Comparison of ENCODE assay signal across 21 cellular contexts in genomic region chr2:161981679-161982300, GRCh38.
DNase-seq lines count a peak whose midpoint lies in the region; ATAC-seq lines count a peak whose summit lies in the region.
"Had no signal": no experiment of that assay in that cellular context is flagged by ENCODE, and none has a peak within 500 bp of the region (broad histone marks: within the 10 kb centered on the region; RNA-seq: fewer than 3 reads in every experiment).

No MANE protein-coding gene starts in this region.

- DNase-seq in NCI-H748 (lab: John Stamatoyannopoulos, UW; ENCODE audit: unreplicated experiment): peak; percentile 4
- DNase-seq in NCI-H748 treated with DMSO at 0.1 percent for 48 hours (lab: John Stamatoyannopoulos, UW): no peak
- peak; percentile 51 for DNase-seq in G401 (ENCODE audit: low spot score)
- peak; percentile 38 for DNase-seq in NCI-H69 (lab: John Stamatoyannopoulos, UW)
- no peak for DNase-seq in left lobe of liver (ENCODE audit: low spot score)
- DNase-seq in SW480 (ENCODE audit: low spot score): no peak
- DNase-seq in activated T-cell treated with anti-CD3 and anti-CD28 coated beads, Interleukin-2, amount 50 U/mL, for 1 hour: no peak
- DNase-seq: activated CD4-positive, CD25-positive, alpha-beta regulatory T cell; activated gamma-delta T cell treated with Interleukin-2 at 50 U/mL for 16 hours; caudate nucleus; effector CD8-positive, alpha-beta T cell; KBM-7; kidney glomerular epithelial cell; mesendoderm; NCI-H2081 treated with DMSO at 0.1 percent for 48 hours; nephron progenitor cell; stimulated activated CD4-positive, alpha-beta T cell treated with anti-CD3 and anti-CD28 coated beads, Interleukin-2, amount 100 ng/mL, for 48 hours; T-helper 9 cell; uterus had no signal

- no peak for ATAC-seq in left lobe of liver
- ATAC-seq: GM12878 had no signal

- H3K27me3 Mint-ChIP-seq in dendritic cell treated with granulocyte-macrophage colony-stimulating factor and Interleukin-4, amounts not matched to agents 40 ng/mL and 50 ng/mL, for 4 days: peaks cover 7% of the 10 kb centered on the region

- H3K4me3 Mint-ChIP-seq in dendritic cell treated with granulocyte-macrophage colony-stimulating factor and Interleukin-4, amounts not matched to agents 40 ng/mL and 50 ng/mL, for 4 days: no peak overlapping the region
- H3K4me3 Mint-ChIP-seq: nephron progenitor cell had no signal

- intact Hi-C loops in dendritic cell treated with granulocyte-macrophage colony-stimulating factor and Interleukin-4, amounts not matched to agents 40 ng/mL and 50 ng/mL, for 4 days (cut with micrococcal nuclease): no loop called here

- no peaks in the 10 kb centered on the region for H3K9me3 Mint-ChIP-seq in dendritic cell treated with granulocyte-macrophage colony-stimulating factor and Interleukin-4, amounts not matched to agents 40 ng/mL and 50 ng/mL, for 4 days
- H3K9me3 Mint-ChIP-seq: nephron progenitor cell had no signal

- no peaks in the 10 kb centered on the region for H3K36me3 Mint-ChIP-seq in dendritic cell treated with granulocyte-macrophage colony-stimulating factor and Interleukin-4, amounts not matched to agents 40 ng/mL and 50 ng/mL, for 4 days (ENCODE audit: low read depth)

- in situ Hi-C loops in G401 (cut with HindIII; ENCODE audit: low sequenced_read_pairs): no loop called here

- H3K27ac Mint-ChIP-seq in dendritic cell treated with granulocyte-macrophage colony-stimulating factor and Interleukin-4, amounts not matched to agents 40 ng/mL and 50 ng/mL, for 4 days: peak overlapping the region; percentile 31
- H3K27ac Mint-ChIP-seq: nephron progenitor cell had no signal

- H3K4me1 Mint-ChIP-seq in dendritic cell treated with granulocyte-macrophage colony-stimulating factor and Interleukin-4, amounts not matched to agents 40 ng/mL and 50 ng/mL, for 4 days (ENCODE audit: low read depth): peaks cover 12% of the 10 kb centered on the region
- H3K4me1 Mint-ChIP-seq: nephron progenitor cell had no signal

Comparison
In these comparisons a context has a peak if more than half of its experiments do, and no peak if none do; other contexts are left out.
1. DNase-seq: peak in NCI-H748 (single experiment), G401 (single experiment) and NCI-H69 (single experiment); none in NCI-H748 treated with DMSO at 0.1 percent for 48 hours (single experiment), left lobe of liver (single experiment), SW480 (single experiment) and activated T-cell treated with anti-CD3 and anti-CD28 coated beads, Interleukin-2, amount 50 U/mL, for 1 hour (single experiment).